ENCODE assay signal across 9 cellular contexts in genomic region chr7:100271716-100272537, GRCh38. TPM values are rescaled to one million over a fixed set of nuclear protein-coding genes. Genes with fewer than 3 reads are reported as not detected.
DNase-seq lines count a peak whose midpoint lies in the region; ATAC-seq and TF ChIP-seq lines count a peak whose summit lies in the region.
"Had no signal": no experiment of that assay in that cellular context is flagged by ENCODE, and none has a peak within 500 bp of the region (broad histone marks: within the 10 kb centered on the region; RNA-seq: fewer than 3 reads in every experiment).

No MANE protein-coding gene starts in this region.

- ATAC-seq in GM19023 (IDR thresholded peaks at IDR 0.05; ENCODE audit: unreplicated experiment) (peak; percentile 89), HG03196 (IDR thresholded peaks at IDR 0.05; ENCODE audit: unreplicated experiment) (peak; percentile 81)

- peak; percentile 95 for DNase-seq in AG10803 (ENCODE audit: low read depth)
- DNase-seq in NCI-H345 (lab: John Stamatoyannopoulos, UW) = peak; percentile 95
- DNase-seq in activated CD4-positive, CD25-positive, alpha-beta regulatory T cell treated with anti-CD3 and anti-CD28 coated beads, Interleukin-2, amount 50 U/mL, for 72 hours = peak; percentile 98
- peak; percentile 89 for DNase-seq in cerebellum (ENCODE audit: low spot score)
- peak; percentile 91 for DNase-seq in kidney epithelial cell (ENCODE audit: low read depth)
- peak; percentile 99 for DNase-seq in stimulated activated CD4-positive, alpha-beta T cell treated with anti-CD3 and anti-CD28 coated beads, Interleukin-15, amount 100 ng/mL, for 24 hours

- TF ChIP-seq CTCF in AG10803 (conservative IDR thresholded peaks at IDR 0.05; ENCODE audit: low read length) = peak; percentile 36
- peak; percentile 24 for TF ChIP-seq CTCF in kidney epithelial cell (IDR thresholded peaks at IDR 0.05; ENCODE audit: insufficient read depth, low read length, poor library complexity, severe bottlenecking)

- peak overlapping the region; percentile 68 for H3K4me3 ChIP-seq in AG10803 (ENCODE audit: low read length)
- H3K4me3 ChIP-seq in kidney epithelial cell (ENCODE audit: low read depth, low read length) = peak overlapping the region; percentile 69

- H3K27me3 ChIP-seq in kidney epithelial cell (ENCODE audit: control insufficient read depth, insufficient read depth, low read length) = no peaks in the 10 kb centered on the region

- no peaks in the 10 kb centered on the region for H3K36me3 ChIP-seq in kidney epithelial cell (ENCODE audit: control insufficient read depth, insufficient read depth, low read length)

RNA-seq across cellular contexts. Expression of gene SPDYE3, which starts 35.6 kb away (rescaled TPM):
- not detected for total RNA-seq in cerebellum
- not detected in 2 replicates for total RNA-seq in kidney epithelial cell
- total RNA-seq: T-helper 2 cell treated with Interferon-gamma antibody and Interleukin-4, amounts not matched to agents 100 ng/mL and 5 ng/mL, for 36 hours had no signal

RNA-seq across cellular contexts. Expression of gene PVRIG, which starts 52.2 kb away (rescaled TPM):
- total RNA-seq in cerebellum (not detected), kidney epithelial cell (not detected in 2 replicates)

Comparison
In these comparisons a context has a peak if more than half of its experiments do, and no peak if none do; other contexts are left out.
1. Peak in every context shown above with its lines: DNase-seq, ATAC-seq and H3K4me3 ChIP-seq.